Comparison of ENCODE assay signal across 8 cellular contexts in genomic region chr20:10434832-10435812, GRCh38. TPM values are rescaled to one million over a fixed set of nuclear protein-coding genes. Genes with fewer than 3 reads are reported as not detected.
DNase-seq lines count a peak whose midpoint lies in the region; ATAC-seq and TF ChIP-seq lines count a peak whose summit lies in the region.

TSS of gene SLX4IP (plus strand) at chr20:10435305. CDS start at chr20:10458205, 22,900 bp downstream.

- H3K4me3 ChIP-seq in osteoblast (ENCODE audit: insufficient read depth, low read length), result peak within 1 kb of the TSS; percentile 93
- peak within 1 kb of the TSS; percentile 89 for H3K4me3 ChIP-seq in thoracic aorta

- no peaks in the 10 kb centered on the region for H3K9me3 Mint-ChIP-seq in activated naive CD8-positive, alpha-beta T cell treated with anti-CD3 and anti-CD28 coated beads for 36 hours
- peaks cover 4% of the 10 kb centered on the region for H3K9me3 Mint-ChIP-seq in glutamatergic neuron (ENCODE audit: unreplicated experiment)

- H3K4me1 ChIP-seq in osteoblast (ENCODE audit: insufficient read depth, low read length) (peaks cover 11% of the 10 kb centered on the region), thoracic aorta (ENCODE audit: control insufficient read depth in 1 of 2, low read depth in 2 of 2) (peaks cover 17 to 23% of the 10 kb centered on the region in 2 donors)

- H3K4me3 Mint-ChIP-seq in activated naive CD8-positive, alpha-beta T cell treated with anti-CD3 and anti-CD28 coated beads for 36 hours, result peak within 1 kb of the TSS; percentile 91
- peak within 1 kb of the TSS; percentile 98 for H3K4me3 Mint-ChIP-seq in glutamatergic neuron (ENCODE audit: unreplicated experiment)

- peaks cover 16% of the 10 kb centered on the region for H3K36me3 Mint-ChIP-seq in activated naive CD8-positive, alpha-beta T cell treated with anti-CD3 and anti-CD28 coated beads for 36 hours
- no peaks in the 10 kb centered on the region for H3K36me3 Mint-ChIP-seq in glutamatergic neuron (ENCODE audit: unreplicated experiment)

- peak within 1 kb of the TSS; percentile 96 for H3K4me2 ChIP-seq in osteoblast (ENCODE audit: insufficient read depth, low read length)

- no peaks in the 10 kb centered on the region for H3K27me3 Mint-ChIP-seq in activated naive CD8-positive, alpha-beta T cell treated with anti-CD3 and anti-CD28 coated beads for 36 hours
- peaks cover 2% of the 10 kb centered on the region for H3K27me3 Mint-ChIP-seq in glutamatergic neuron (ENCODE audit: unreplicated experiment)

- peak; percentile 97 for DNase-seq in NCI-H1105 (lab: John Stamatoyannopoulos, UW)
- peak; percentile 43 for DNase-seq in SKM-1 (lab: John Stamatoyannopoulos, UW; ENCODE audit: unreplicated experiment)
- DNase-seq in activated naive CD8-positive, alpha-beta T cell treated with anti-CD3 and anti-CD28 coated beads for 36 hours, result peak; percentile 78
- peak; percentile 81 for DNase-seq in glutamatergic neuron
- peak; percentile 90 for DNase-seq in osteoblast (ENCODE audit: insufficient read length, low spot score, missing footprints)
- DNase-seq in thoracic aorta (ENCODE audit: low spot score), result peak; percentile 72

- ATAC-seq in HG02642 (IDR thresholded peaks at IDR 0.05; ENCODE audit: poor library complexity, unreplicated experiment) (peak; percentile 55), thoracic aorta (ENCODE audit: insufficient number of reproducible peaks, low FRiP score, low read depth) (peak; percentile 80)

- H3K27me3 ChIP-seq in osteoblast (ENCODE audit: insufficient read depth, low read length) (no peaks in the 10 kb centered on the region), thoracic aorta (replicated peaks; ENCODE audit: insufficient read depth) (no peaks in the 10 kb centered on the region)

- H3K36me3 ChIP-seq in osteoblast (ENCODE audit: insufficient read depth, low read length) (no peaks in the 10 kb centered on the region), thoracic aorta (no peaks in the 10 kb centered on the region)

- peak within 1 kb of the TSS; percentile 97 for H3K27ac Mint-ChIP-seq in activated naive CD8-positive, alpha-beta T cell treated with anti-CD3 and anti-CD28 coated beads for 36 hours
- H3K27ac Mint-ChIP-seq in glutamatergic neuron (ENCODE audit: unreplicated experiment), result peak within 1 kb of the TSS; percentile 89

- peaks cover 28% of the 10 kb centered on the region for H3K4me1 Mint-ChIP-seq in activated naive CD8-positive, alpha-beta T cell treated with anti-CD3 and anti-CD28 coated beads for 36 hours
- peaks cover 6% of the 10 kb centered on the region for H3K4me1 Mint-ChIP-seq in glutamatergic neuron (ENCODE audit: low read depth, unreplicated experiment)

- no peaks in the 10 kb centered on the region for H4K20me1 ChIP-seq in osteoblast (ENCODE audit: insufficient read depth, low read length)

- peak within 1 kb of the TSS; percentile 97 for H2AFZ ChIP-seq in osteoblast (ENCODE audit: low read length)

- TF ChIP-seq CTCF in glutamatergic neuron (IDR thresholded peaks at IDR 0.05; ENCODE audit: partially characterized antibody, unreplicated experiment) (no peak), osteoblast (IDR thresholded peaks at IDR 0.05; ENCODE audit: extremely low read depth, low read depth, low read length) (no peak), thoracic aorta (IDR thresholded peaks at IDR 0.05) (no peak)

- H3K79me2 ChIP-seq in osteoblast (ENCODE audit: insufficient read depth, low read length), result peaks cover 47% of the 10 kb centered on the region

- TF ChIP-seq POLR2A in GM10847 (IDR thresholded peaks at IDR 0.05; ENCODE audit: extremely low read depth, insufficient read length), result peak; percentile 66

- no peaks in the 10 kb centered on the region for H3K9me3 ChIP-seq in osteoblast (ENCODE audit: low read depth, low read length)
- no peaks in the 10 kb centered on the region for H3K9me3 ChIP-seq in thoracic aorta

- H3K27ac ChIP-seq in osteoblast (ENCODE audit: low read depth, low read length) (peak within 1 kb of the TSS; percentile 96), thoracic aorta (peak within 1 kb of the TSS; percentile 85 to 89)

RNA-seq across cellular contexts. Expression of gene SLX4IP, which starts in this region (rescaled TPM):
- total RNA-seq in activated naive CD8-positive, alpha-beta T cell treated with anti-CD3 and anti-CD28 coated beads for 36 hours, result 1 to 10 TPM; 7.4 to 7.9 TPM
- total RNA-seq in glutamatergic neuron (ENCODE audit: unreplicated experiment) (7.9 TPM), osteoblast (4.0 and 4.7 TPM in 2 replicates), thoracic aorta (1 to 10 TPM; 4.7 to 5.8 TPM)

Comparison
In these comparisons a context has a peak if more than half of its experiments do, and no peak if none do; other contexts are left out.
1. Peak in every context shown above with its lines: DNase-seq, ATAC-seq, H3K4me3 ChIP-seq and H3K27ac ChIP-seq.
2. DNase-seq: peak in every context shown above with its lines; median percentile 97 in NCI-H1105; 90 in osteoblast; 81 in glutamatergic neuron; 78 in activated naive CD8-positive, alpha-beta T cell treated with anti-CD3 and anti-CD28 coated beads for 36 hours; 72 in thoracic aorta; 43 in SKM-1.